1 cellular context compared by ENCODE assay signal in the genomic region with DNA sequence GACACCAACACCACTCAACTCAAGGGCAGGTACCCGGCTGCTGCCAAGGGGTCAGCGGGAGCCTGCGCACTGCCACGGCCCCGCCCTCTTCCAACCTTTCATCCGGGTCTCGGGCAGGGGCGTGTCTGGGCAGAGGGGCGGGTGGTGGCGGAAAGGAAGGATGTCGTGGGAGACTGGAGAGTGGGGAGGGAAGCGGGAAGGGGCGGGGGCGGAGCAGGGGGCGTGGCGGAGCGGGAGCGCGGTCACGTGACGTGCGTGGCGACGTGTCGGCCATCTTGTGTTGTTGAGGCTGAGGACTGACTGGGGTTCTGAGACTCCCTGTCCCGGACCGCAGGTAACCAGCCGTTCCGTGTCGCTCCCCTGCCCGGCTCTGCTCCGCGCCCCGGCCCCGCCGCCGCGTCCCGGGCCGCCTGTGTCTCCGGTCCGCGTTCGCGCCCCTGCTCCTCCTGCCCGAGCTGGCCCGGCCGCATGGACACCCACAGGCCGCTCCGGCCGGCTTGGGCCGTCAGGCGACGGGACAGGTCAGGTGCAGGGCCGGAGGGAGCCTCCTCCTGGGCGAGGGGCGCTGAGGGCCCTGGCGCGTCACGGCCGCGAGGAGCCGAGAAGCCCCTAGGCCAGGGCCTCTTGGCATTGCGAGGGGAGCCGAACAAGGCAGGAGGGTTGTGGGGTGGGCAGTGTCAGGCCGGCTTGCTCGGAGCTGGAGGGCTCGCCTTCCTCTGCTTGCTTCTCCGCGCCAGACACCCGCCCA.
TF ChIP-seq lines count a peak whose summit lies in the region.

A gene with protein sequence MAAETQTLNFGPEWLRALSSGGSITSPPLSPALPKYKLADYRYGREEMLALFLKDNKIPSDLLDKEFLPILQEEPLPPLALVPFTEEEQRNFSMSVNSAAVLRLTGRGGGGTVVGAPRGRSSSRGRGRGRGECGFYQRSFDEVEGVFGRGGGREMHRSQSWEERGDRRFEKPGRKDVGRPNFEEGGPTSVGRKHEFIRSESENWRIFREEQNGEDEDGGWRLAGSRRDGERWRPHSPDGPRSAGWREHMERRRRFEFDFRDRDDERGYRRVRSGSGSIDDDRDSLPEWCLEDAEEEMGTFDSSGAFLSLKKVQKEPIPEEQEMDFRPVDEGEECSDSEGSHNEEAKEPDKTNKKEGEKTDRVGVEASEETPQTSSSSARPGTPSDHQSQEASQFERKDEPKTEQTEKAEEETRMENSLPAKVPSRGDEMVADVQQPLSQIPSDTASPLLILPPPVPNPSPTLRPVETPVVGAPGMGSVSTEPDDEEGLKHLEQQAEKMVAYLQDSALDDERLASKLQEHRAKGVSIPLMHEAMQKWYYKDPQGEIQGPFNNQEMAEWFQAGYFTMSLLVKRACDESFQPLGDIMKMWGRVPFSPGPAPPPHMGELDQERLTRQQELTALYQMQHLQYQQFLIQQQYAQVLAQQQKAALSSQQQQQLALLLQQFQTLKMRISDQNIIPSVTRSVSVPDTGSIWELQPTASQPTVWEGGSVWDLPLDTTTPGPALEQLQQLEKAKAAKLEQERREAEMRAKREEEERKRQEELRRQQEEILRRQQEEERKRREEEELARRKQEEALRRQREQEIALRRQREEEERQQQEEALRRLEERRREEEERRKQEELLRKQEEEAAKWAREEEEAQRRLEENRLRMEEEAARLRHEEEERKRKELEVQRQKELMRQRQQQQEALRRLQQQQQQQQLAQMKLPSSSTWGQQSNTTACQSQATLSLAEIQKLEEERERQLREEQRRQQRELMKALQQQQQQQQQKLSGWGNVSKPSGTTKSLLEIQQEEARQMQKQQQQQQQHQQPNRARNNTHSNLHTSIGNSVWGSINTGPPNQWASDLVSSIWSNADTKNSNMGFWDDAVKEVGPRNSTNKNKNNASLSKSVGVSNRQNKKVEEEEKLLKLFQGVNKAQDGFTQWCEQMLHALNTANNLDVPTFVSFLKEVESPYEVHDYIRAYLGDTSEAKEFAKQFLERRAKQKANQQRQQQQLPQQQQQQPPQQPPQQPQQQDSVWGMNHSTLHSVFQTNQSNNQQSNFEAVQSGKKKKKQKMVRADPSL (N-terminal part only) (plus strand): TSS at position 273 of the 748 bp plus-strand sequence. CDS start 37,867 bp downstream, outside the sequence.

TF ChIP-seq in HepG2, 621 proteins besides CTCF, POLR2A, EP300 and RAD21 (continued from another document and continues in another):
- TF ChIP-seq ZNF10 (CRISPR knock-in tag; IDR thresholded peaks at IDR 0.05; ENCODE audit: borderline replicate concordance, low read depth): no peak
- peak; percentile 85; the same call in 1 of the 2 replicates for TF ChIP-seq HES4 (CRISPR knock-in tag; IDR thresholded peaks at IDR 0.05; ENCODE audit: borderline replicate concordance)
- TF ChIP-seq, protein P1, sequence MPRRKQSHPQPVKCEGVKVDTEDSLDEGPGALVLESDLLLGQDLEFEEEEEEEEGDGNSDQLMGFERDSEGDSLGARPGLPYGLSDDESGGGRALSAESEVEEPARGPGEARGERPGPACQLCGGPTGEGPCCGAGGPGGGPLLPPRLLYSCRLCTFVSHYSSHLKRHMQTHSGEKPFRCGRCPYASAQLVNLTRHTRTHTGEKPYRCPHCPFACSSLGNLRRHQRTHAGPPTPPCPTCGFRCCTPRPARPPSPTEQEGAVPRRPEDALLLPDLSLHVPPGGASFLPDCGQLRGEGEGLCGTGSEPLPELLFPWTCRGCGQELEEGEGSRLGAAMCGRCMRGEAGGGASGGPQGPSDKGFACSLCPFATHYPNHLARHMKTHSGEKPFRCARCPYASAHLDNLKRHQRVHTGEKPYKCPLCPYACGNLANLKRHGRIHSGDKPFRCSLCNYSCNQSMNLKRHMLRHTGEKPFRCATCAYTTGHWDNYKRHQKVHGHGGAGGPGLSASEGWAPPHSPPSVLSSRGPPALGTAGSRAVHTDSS (CRISPR knock-in tag; conservative IDR thresholded peaks at IDR 0.05): no peak
- 0 out of 2 replicates have a peak, but pooled peaks have one; percentile 40 for TF ChIP-seq ISL2 (CRISPR knock-in tag; IDR thresholded peaks at IDR 0.05)
- peak; percentile 36; the same call in 1 of the 2 replicates for TF ChIP-seq ZNF839 (CRISPR knock-in tag; IDR thresholded peaks at IDR 0.05; ENCODE audit: borderline replicate concordance)
- TF ChIP-seq ZFP36 (IDR thresholded peaks at IDR 0.05; ENCODE audit: borderline replicate concordance, low read depth, low read length, partially characterized antibody): no peak
- TF ChIP-seq PPARG (CRISPR knock-in tag; conservative IDR thresholded peaks at IDR 0.05): no peak
- peak; percentile 98 for TF ChIP-seq RARG (CRISPR knock-in tag; IDR thresholded peaks at IDR 0.05; ENCODE audit: low read depth)
- peak; percentile 97 for TF ChIP-seq ZNF776 (CRISPR knock-in tag; IDR thresholded peaks at IDR 0.05)
- peak; percentile 62 for TF ChIP-seq ARNTL (CRISPR knock-in tag; IDR thresholded peaks at IDR 0.05)
- TF ChIP-seq MED1 (CRISPR knock-in tag; IDR thresholded peaks at IDR 0.05): 0 out of 2 replicates have a peak, but pooled peaks have one; percentile 16
- no peak for TF ChIP-seq ZNF17 (CRISPR knock-in tag; IDR thresholded peaks at IDR 0.05)
- peak; percentile 76 for TF ChIP-seq SPEN (CRISPR knock-in tag; IDR thresholded peaks at IDR 0.05; ENCODE audit: low read depth)
- TF ChIP-seq, protein P2, sequence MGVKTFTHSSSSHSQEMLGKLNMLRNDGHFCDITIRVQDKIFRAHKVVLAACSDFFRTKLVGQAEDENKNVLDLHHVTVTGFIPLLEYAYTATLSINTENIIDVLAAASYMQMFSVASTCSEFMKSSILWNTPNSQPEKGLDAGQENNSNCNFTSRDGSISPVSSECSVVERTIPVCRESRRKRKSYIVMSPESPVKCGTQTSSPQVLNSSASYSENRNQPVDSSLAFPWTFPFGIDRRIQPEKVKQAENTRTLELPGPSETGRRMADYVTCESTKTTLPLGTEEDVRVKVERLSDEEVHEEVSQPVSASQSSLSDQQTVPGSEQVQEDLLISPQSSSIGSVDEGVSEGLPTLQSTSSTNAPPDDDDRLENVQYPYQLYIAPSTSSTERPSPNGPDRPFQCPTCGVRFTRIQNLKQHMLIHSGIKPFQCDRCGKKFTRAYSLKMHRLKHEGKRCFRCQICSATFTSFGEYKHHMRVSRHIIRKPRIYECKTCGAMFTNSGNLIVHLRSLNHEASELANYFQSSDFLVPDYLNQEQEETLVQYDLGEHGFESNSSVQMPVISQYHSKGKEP (CRISPR knock-in tag; IDR thresholded peaks at IDR 0.05): no peak
- TF ChIP-seq, protein P3, sequence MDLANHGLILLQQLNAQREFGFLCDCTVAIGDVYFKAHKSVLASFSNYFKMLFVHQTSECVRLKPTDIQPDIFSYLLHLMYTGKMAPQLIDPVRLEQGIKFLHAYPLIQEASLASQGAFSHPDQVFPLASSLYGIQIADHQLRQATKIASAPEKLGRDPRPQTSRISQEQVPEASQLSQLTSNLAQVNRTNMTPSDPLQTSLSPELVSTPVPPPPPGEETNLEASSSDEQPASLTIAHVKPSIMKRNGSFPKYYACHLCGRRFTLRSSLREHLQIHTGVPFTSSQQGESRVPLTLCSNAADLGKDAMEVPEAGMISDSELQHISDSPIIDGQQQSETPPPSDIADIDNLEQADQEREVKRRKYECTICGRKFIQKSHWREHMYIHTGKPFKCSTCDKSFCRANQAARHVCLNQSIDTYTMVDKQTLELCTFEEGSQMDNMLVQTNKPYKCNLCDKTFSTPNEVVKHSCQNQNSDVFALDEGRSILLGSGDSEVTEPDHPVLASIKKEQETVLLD (CRISPR knock-in tag; IDR thresholded peaks at IDR 0.05; ENCODE audit: low read depth): peak; percentile 72
- peak; percentile 95 for TF ChIP-seq ZNF451 (CRISPR knock-in tag; IDR thresholded peaks at IDR 0.05)
- peak; percentile 78 for TF ChIP-seq ZNF101 (CRISPR knock-in tag; IDR thresholded peaks at IDR 0.05; ENCODE audit: borderline replicate concordance, low read depth)
- TF ChIP-seq ZC3H13 (CRISPR knock-in tag; IDR thresholded peaks at IDR 0.05): peak; percentile 74
- peak; percentile 68 for TF ChIP-seq NR2C2 (CRISPR knock-in tag; IDR thresholded peaks at IDR 0.05; ENCODE audit: borderline replicate concordance)
- TF ChIP-seq ZBTB21 (CRISPR knock-in tag; IDR thresholded peaks at IDR 0.05): no peak
- TF ChIP-seq, protein P4, sequence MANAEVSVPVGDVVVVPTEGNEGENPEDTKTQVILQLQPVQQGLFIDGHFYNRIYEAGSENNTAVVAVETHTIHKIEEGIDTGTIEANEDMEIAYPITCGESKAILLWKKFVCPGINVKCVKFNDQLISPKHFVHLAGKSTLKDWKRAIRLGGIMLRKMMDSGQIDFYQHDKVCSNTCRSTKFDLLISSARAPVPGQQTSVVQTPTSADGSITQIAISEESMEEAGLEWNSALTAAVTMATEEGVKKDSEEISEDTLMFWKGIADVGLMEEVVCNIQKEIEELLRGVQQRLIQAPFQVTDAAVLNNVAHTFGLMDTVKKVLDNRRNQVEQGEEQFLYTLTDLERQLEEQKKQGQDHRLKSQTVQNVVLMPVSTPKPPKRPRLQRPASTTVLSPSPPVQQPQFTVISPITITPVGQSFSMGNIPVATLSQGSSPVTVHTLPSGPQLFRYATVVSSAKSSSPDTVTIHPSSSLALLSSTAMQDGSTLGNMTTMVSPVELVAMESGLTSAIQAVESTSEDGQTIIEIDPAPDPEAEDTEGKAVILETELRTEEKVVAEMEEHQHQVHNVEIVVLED (CRISPR knock-in tag; IDR thresholded peaks at IDR 0.05; ENCODE audit: borderline replicate concordance): peak; percentile 96
- TF ChIP-seq, protein P5, sequence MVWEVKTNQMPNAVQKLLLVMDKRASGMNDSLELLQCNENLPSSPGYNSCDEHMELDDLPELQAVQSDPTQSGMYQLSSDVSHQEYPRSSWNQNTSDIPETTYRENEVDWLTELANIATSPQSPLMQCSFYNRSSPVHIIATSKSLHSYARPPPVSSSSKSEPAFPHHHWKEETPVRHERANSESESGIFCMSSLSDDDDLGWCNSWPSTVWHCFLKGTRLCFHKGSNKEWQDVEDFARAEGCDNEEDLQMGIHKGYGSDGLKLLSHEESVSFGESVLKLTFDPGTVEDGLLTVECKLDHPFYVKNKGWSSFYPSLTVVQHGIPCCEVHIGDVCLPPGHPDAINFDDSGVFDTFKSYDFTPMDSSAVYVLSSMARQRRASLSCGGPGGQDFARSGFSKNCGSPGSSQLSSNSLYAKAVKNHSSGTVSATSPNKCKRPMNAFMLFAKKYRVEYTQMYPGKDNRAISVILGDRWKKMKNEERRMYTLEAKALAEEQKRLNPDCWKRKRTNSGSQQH (CRISPR knock-in tag; IDR thresholded peaks at IDR 0.05; ENCODE audit: low read depth): no peak
- TF ChIP-seq MTA1 (CRISPR knock-in tag; IDR thresholded peaks at IDR 0.05; ENCODE audit: borderline replicate concordance): peak; percentile 90; the same call in 1 of the 2 replicates
- TF ChIP-seq BHLHE40 (IDR thresholded peaks at IDR 0.05; ENCODE audit: low read length): peak; percentile 97
- peak; percentile 87; the same call in 1 of the 2 replicates for TF ChIP-seq RFXANK (CRISPR knock-in tag; IDR thresholded peaks at IDR 0.05)
- TF ChIP-seq SATB2 (CRISPR knock-in tag; IDR thresholded peaks at IDR 0.05): no peak
- TF ChIP-seq NRL (CRISPR knock-in tag; IDR thresholded peaks at IDR 0.05; ENCODE audit: borderline replicate concordance): peak; percentile 48
- TF ChIP-seq, protein P6, sequence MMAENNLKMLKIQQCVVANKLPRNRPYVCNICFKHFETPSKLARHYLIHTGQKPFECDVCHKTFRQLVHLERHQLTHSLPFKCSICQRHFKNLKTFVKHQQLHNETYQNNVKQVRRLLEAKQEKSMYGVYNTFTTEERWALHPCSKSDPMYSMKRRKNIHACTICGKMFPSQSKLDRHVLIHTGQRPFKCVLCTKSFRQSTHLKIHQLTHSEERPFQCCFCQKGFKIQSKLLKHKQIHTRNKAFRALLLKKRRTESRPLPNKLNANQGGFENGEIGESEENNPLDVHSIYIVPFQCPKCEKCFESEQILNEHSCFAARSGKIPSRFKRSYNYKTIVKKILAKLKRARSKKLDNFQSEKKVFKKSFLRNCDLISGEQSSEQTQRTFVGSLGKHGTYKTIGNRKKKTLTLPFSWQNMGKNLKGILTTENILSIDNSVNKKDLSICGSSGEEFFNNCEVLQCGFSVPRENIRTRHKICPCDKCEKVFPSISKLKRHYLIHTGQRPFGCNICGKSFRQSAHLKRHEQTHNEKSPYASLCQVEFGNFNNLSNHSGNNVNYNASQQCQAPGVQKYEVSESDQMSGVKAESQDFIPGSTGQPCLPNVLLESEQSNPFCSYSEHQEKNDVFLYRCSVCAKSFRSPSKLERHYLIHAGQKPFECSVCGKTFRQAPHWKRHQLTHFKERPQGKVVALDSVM (CRISPR knock-in tag; IDR thresholded peaks at IDR 0.05): peak; percentile 71; the same call in 1 of the 2 replicates
- TF ChIP-seq, protein P7, sequence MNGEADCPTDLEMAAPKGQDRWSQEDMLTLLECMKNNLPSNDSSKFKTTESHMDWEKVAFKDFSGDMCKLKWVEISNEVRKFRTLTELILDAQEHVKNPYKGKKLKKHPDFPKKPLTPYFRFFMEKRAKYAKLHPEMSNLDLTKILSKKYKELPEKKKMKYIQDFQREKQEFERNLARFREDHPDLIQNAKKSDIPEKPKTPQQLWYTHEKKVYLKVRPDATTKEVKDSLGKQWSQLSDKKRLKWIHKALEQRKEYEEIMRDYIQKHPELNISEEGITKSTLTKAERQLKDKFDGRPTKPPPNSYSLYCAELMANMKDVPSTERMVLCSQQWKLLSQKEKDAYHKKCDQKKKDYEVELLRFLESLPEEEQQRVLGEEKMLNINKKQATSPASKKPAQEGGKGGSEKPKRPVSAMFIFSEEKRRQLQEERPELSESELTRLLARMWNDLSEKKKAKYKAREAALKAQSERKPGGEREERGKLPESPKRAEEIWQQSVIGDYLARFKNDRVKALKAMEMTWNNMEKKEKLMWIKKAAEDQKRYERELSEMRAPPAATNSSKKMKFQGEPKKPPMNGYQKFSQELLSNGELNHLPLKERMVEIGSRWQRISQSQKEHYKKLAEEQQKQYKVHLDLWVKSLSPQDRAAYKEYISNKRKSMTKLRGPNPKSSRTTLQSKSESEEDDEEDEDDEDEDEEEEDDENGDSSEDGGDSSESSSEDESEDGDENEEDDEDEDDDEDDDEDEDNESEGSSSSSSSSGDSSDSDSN (CRISPR knock-in tag; IDR thresholded peaks at IDR 0.05): peak; percentile 99
- TF ChIP-seq CREM (IDR thresholded peaks at IDR 0.05): no peak
- no peak for TF ChIP-seq CREM (CRISPR knock-in tag; IDR thresholded peaks at IDR 0.05)
- peak; percentile 71 for TF ChIP-seq RBM39 (IDR thresholded peaks at IDR 0.05; ENCODE audit: low read depth, low read length, poor library complexity, severe bottlenecking)
- TF ChIP-seq MXI1 (IDR thresholded peaks at IDR 0.05; ENCODE audit: borderline replicate concordance, low read depth, low read length): peak; percentile 31; the same call in 1 of the 3 replicates
- no peak for TF ChIP-seq HOXD1 (CRISPR knock-in tag; IDR thresholded peaks at IDR 0.05)
- TF ChIP-seq EZH2 (conservative IDR thresholded peaks at IDR 0.05; ENCODE audit: low read depth, low read length): no peak
- no peak for TF ChIP-seq MAFK (conservative IDR thresholded peaks at IDR 0.05 in 1 of 2, IDR thresholded peaks at IDR 0.05 in 1 of 2; ENCODE audit: low read length in 2 of 2)
